In genomic region chr12:120247621-120248030, GRCh38 we compare ENCODE assay signal across 1 cellular context.
TF ChIP-seq lines count a peak whose summit lies in the region.

No MANE protein-coding gene starts in this region.

TF ChIP-seq in HCT116, 20 proteins besides CTCF, POLR2A, EP300 and RAD21 (continued from another document):
- TF ChIP-seq SP1 (IDR thresholded peaks at IDR 0.05; ENCODE audit: low read depth): no peak
